ENCODE assay signal across 8 cellular contexts in genomic region chr14:95993768-95994592, GRCh38. TPM values are rescaled to one million over a fixed set of nuclear protein-coding genes. Genes with fewer than 3 reads are reported as not detected.
DNase-seq lines count a peak whose midpoint lies in the region; ATAC-seq, FAIRE-seq and TF ChIP-seq lines count a peak whose summit lies in the region.

No MANE protein-coding gene starts in this region.

- no peaks in the 10 kb centered on the region for H3K4me1 ChIP-seq in HEK293 (ENCODE audit: control insufficient read depth, insufficient read depth, low read length)
- H3K4me1 ChIP-seq in adrenal gland (replicated peaks in 1 of 2): no peaks in the 10 kb centered on the region
- H3K4me1 ChIP-seq in small intestine (ENCODE audit: control insufficient read depth in 2 of 2, insufficient read depth in 1 of 2, low read depth in 1 of 2, low read length in 1 of 2): no peaks in the 10 kb centered on the region

- POLR2A ChIA-PET in HEK293 (lab: Yijun Ruan, JAX): no interaction called here

- H3K4me3 ChIP-seq in HEK293 (ENCODE audit: low read depth, low read length) (no peak overlapping the region), adrenal gland (no peak overlapping the region), small intestine (ENCODE audit: low read depth in 1 of 2, low read length in 2 of 2) (no peak overlapping the region)

- no peaks in the 10 kb centered on the region for H3K4me1 Mint-ChIP-seq in activated T-helper 2 cell treated with anti-CD3 and anti-CD28 coated beads, Interferon-gamma antibody, Interleukin-2, Interleukin-4, amounts not matched to agents 10 μg/mL and 5 μg/mL and 100 μg/mL, durations not matched to agents 14 hours and 24 hours and 36 hours (ENCODE audit: low read depth)

- no peaks in the 10 kb centered on the region for H3K36me3 Mint-ChIP-seq in activated T-helper 2 cell treated with anti-CD3 and anti-CD28 coated beads, Interferon-gamma antibody, Interleukin-2, Interleukin-4, amounts not matched to agents 10 μg/mL and 5 μg/mL and 100 μg/mL, durations not matched to agents 14 hours and 24 hours and 36 hours (ENCODE audit: low read depth)

- intact Hi-C loops in adrenal gland (cut with DNase I): loop anchor here (2.0 to 10.0 kb wide), 3 partner anchors 309 to 549 kb away; partner anchors contain the start of gene TCL1B (in 1 of the 2)
- intact Hi-C loops in activated T-helper 2 cell treated with anti-CD3 and anti-CD28 coated beads, Interferon-gamma antibody, Interleukin-2, Interleukin-4, amounts not matched to agents 10 μg/mL and 5 μg/mL and 100 μg/mL, durations not matched to agents 14 hours and 24 hours and 36 hours (cut with micrococcal nuclease): loop anchor here (1.0 kb wide), 1 partner anchor 433 kb away; no protein-coding TSS in a partner anchor

- H3K27me3 ChIP-seq in adrenal gland (no peaks in the 10 kb centered on the region), small intestine (ENCODE audit: control insufficient read depth in 2 of 2, insufficient read depth in 2 of 2, low read length in 2 of 2) (peaks cover 0 to 7% of the 10 kb centered on the region in 2 donors)

- H3K27me3 Mint-ChIP-seq in activated T-helper 2 cell treated with anti-CD3 and anti-CD28 coated beads, Interferon-gamma antibody, Interleukin-2, Interleukin-4, amounts not matched to agents 10 μg/mL and 5 μg/mL and 100 μg/mL, durations not matched to agents 14 hours and 24 hours and 36 hours (ENCODE audit: low read depth): peaks cover 9% of the 10 kb centered on the region

- CTCF ChIA-PET in HEK293 (lab: Yijun Ruan, JAX): interaction anchor here (0.6 to 7.4 kb wide), 24 partner anchors 9 to 551 kb away, joined by 3 to 117 read pairs (median 4); no protein-coding TSS in a partner anchor

- H3K9me3 Mint-ChIP-seq in activated T-helper 2 cell treated with anti-CD3 and anti-CD28 coated beads, Interferon-gamma antibody, Interleukin-2, Interleukin-4, amounts not matched to agents 10 μg/mL and 5 μg/mL and 100 μg/mL, durations not matched to agents 14 hours and 24 hours and 36 hours: peaks cover 23% of the 10 kb centered on the region

- TF ChIP-seq POLR2A in adrenal gland (IDR thresholded peaks at IDR 0.05) (no peak), GM18505 (IDR thresholded peaks at IDR 0.05; ENCODE audit: borderline replicate concordance, extremely low read depth, insufficient read depth, insufficient read length) (no peak)

- H3K36me3 ChIP-seq in HEK293 (ENCODE audit: control insufficient read depth in 2 of 2, insufficient read depth in 1 of 2, low read length in 2 of 2): no peaks in the 10 kb centered on the region
- no peaks in the 10 kb centered on the region for H3K36me3 ChIP-seq in adrenal gland (replicated peaks in 1 of 2)
- no peaks in the 10 kb centered on the region for H3K36me3 ChIP-seq in small intestine (ENCODE audit: control insufficient read depth in 2 of 2, insufficient read depth in 2 of 2, low read length in 2 of 2)

- no peak overlapping the region for H3K4me3 Mint-ChIP-seq in activated T-helper 2 cell treated with anti-CD3 and anti-CD28 coated beads, Interferon-gamma antibody, Interleukin-2, Interleukin-4, amounts not matched to agents 10 μg/mL and 5 μg/mL and 100 μg/mL, durations not matched to agents 14 hours and 24 hours and 36 hours (ENCODE audit: low read depth)

- H3K27ac ChIP-seq in HEK293 (ENCODE audit: extremely low read depth, low read depth, low read length) (no peak overlapping the region), adrenal gland (no peak overlapping the region), small intestine (ENCODE audit: low read depth in 1 of 2, low read length in 1 of 2) (no peak overlapping the region)

- no peak for FAIRE-seq in small intestine (lab: Jason Lieb, UNC)

- TF ChIP-seq CTCF in HEK293 (tag by site-specific recombination; IDR thresholded peaks at IDR 0.05) (peak; percentile 65), adrenal gland (IDR thresholded peaks at IDR 0.05) (peak; percentile 75 to 86 (median 78))

- H3K27ac Mint-ChIP-seq in activated T-helper 2 cell treated with anti-CD3 and anti-CD28 coated beads, Interferon-gamma antibody, Interleukin-2, Interleukin-4, amounts not matched to agents 10 μg/mL and 5 μg/mL and 100 μg/mL, durations not matched to agents 14 hours and 24 hours and 36 hours: no peak overlapping the region

- H3K9me3 ChIP-seq in HEK293 (ENCODE audit: control insufficient read depth, insufficient read depth, low read depth, low read length): no peaks in the 10 kb centered on the region; the same call in 1 of the 2 replicates
- peaks cover 0 to 6% (median 0%) of the 10 kb centered on the region in 3 donors for H3K9me3 ChIP-seq in adrenal gland (replicated peaks in 1 of 3)
- H3K9me3 ChIP-seq in small intestine (ENCODE audit: control insufficient read depth, low read depth): no peaks in the 10 kb centered on the region

- peak; percentile 59 for DNase-seq in D341Med (ENCODE audit: low spot score)
- DNase-seq in NCI-H526 (lab: John Stamatoyannopoulos, UW): peak; percentile 40 to 79
- peak in 4 of 7 donors; percentile 39 to 50 (median 44) for DNase-seq in adrenal gland
- peak; percentile 25 for DNase-seq in hepatic stellate cell (ENCODE audit: low spot score)
- peak; percentile 23 for DNase-seq in small intestine
- DNase-seq in activated T-helper 2 cell treated with anti-CD3 and anti-CD28 coated beads, Interferon-gamma antibody, Interleukin-2, Interleukin-4, amounts not matched to agents 10 μg/mL and 5 μg/mL and 100 μg/mL, durations not matched to agents 14 hours and 24 hours and 36 hours (ENCODE audit: low spot score): no peak

- ATAC-seq in GM18505 (IDR thresholded peaks at IDR 0.05; ENCODE audit: unreplicated experiment): no peak

- 4 to 51% (median 37%) methylated on average over 2 to 5 of the region's 5 CpGs for WGBS in adrenal gland, 4 donors
- WGBS in small intestine, 3 donors: 46 to 55% (median 47%) methylated on average over 5 of the region's 5 CpGs

TF ChIP-seq in HEK293, 187 proteins besides CTCF, POLR2A, EP300 and RAD21:
- TF ChIP-seq HOXA7 (CRISPR knock-in tag; IDR thresholded peaks at IDR 0.05; ENCODE audit: borderline replicate concordance): no peak
- TF ChIP-seq ZNF654 (tag by site-specific recombination; IDR thresholded peaks at IDR 0.05; ENCODE audit: low read depth): peak; percentile 95
- TF ChIP-seq ZNF514 (tag by site-specific recombination; IDR thresholded peaks at IDR 0.05): no peak
- no peak for TF ChIP-seq ZNF660 (tag by site-specific recombination; IDR thresholded peaks at IDR 0.05)
- no peak for TF ChIP-seq ZNF791 (tag by site-specific recombination; IDR thresholded peaks at IDR 0.05)
- TF ChIP-seq SCRT2 (tag by site-specific recombination; IDR thresholded peaks at IDR 0.05): peak; percentile 22; the same call in 1 of the 2 replicates

RNA-seq across cellular contexts. Expression of gene C14orf132, which starts 45.2 kb away (rescaled TPM):
- total RNA-seq in adrenal gland: 10 to 100 TPM in 5 of 8 donors, 1 to 10 TPM in 3; 4.5 to 34.8 (median 11.8) TPM
- polyA plus RNA-seq in adrenal gland: 10 to 100 TPM in 2 of 3 donors, 1 to 10 TPM in 1; 7.5 to 21.2 (median 14.8) TPM
- 10 to 100 TPM in 1 of 3 donors, 1 to 10 TPM in 1, under 1 TPM in 1; 0.45 to 10.1 (median 1.4) TPM for polyA plus RNA-seq in small intestine
- 1.1 and 1.6 TPM in 2 replicates for total RNA-seq in activated T-helper 2 cell treated with anti-CD3 and anti-CD28 coated beads, Interferon-gamma antibody, Interleukin-2, Interleukin-4, amounts not matched to agents 10 μg/mL and 5 μg/mL and 100 μg/mL, durations not matched to agents 14 hours and 24 hours and 36 hours
